In genomic region chr1:234726359-234726836, GRCh38 we compare ENCODE assay signal across 8 cellular contexts.
DNase-seq lines count a peak whose midpoint lies in the region; ATAC-seq and TF ChIP-seq lines count a peak whose summit lies in the region.

No MANE protein-coding gene starts in this region.

- no peaks in the 10 kb centered on the region for H3K9me3 ChIP-seq in trophoblast cell (ENCODE audit: insufficient read depth, low read depth, low read length)

- peak overlapping the region; percentile 98 for H3K14ac ChIP-seq in trophoblast cell (ENCODE audit: low read length)

- H3K27ac Mint-ChIP-seq in GM23338 = peak overlapping the region; percentile 45; the same call in 1 of the 2 replicates

- no peaks in the 10 kb centered on the region; the same call in 2 of the 3 replicates for H3K9me3 Mint-ChIP-seq in GM23338

- peak overlapping the region; percentile 76 for H2AFZ ChIP-seq in GM23338
- peak overlapping the region; percentile 46 for H2AFZ ChIP-seq in trophoblast cell (ENCODE audit: insufficient read depth, low read length, poor library complexity)

- no peak overlapping the region for H3K9ac ChIP-seq in trophoblast cell (ENCODE audit: low read length)

- no peaks in the 10 kb centered on the region for H3K36me3 Mint-ChIP-seq in GM23338 (ENCODE audit: low read depth)

- H3K18ac ChIP-seq in trophoblast cell (ENCODE audit: low read length) = peak overlapping the region; percentile 96

- peak overlapping the region; percentile 71 for H2BK5ac ChIP-seq in trophoblast cell (ENCODE audit: low read depth, low read length, poor library complexity)

- peak overlapping the region; percentile 99 for H2BK120ac ChIP-seq in trophoblast cell (ENCODE audit: insufficient read depth, low read length, poor library complexity)

- H4K12ac ChIP-seq in trophoblast cell (ENCODE audit: low read depth, low read length) = peak overlapping the region; percentile 52

- no peak overlapping the region; the same call in 2 of the 3 replicates for H3K4me3 Mint-ChIP-seq in GM23338

- H3K23ac ChIP-seq in trophoblast cell (ENCODE audit: low read length) = no peak overlapping the region

- peak overlapping the region; percentile 95 for H2BK12ac ChIP-seq in trophoblast cell (ENCODE audit: low read length)

- H3K4ac ChIP-seq in trophoblast cell (ENCODE audit: low read depth, low read length) = peak overlapping the region; percentile 78

- no CpG with 5 or more reads among the region's 12 CpGs for WGBS in trophoblast cell (ENCODE audit: extremely low coverage, insufficient coverage, insufficient read length)

- H3K36me3 ChIP-seq in GM23338 (ENCODE audit: insufficient read depth) (no peaks in the 10 kb centered on the region), trophoblast cell (ENCODE audit: control insufficient read depth in 1 of 2, insufficient read depth in 2 of 2, low read length in 2 of 2) (no peaks in the 10 kb centered on the region)

- H3K4me2 ChIP-seq in GM23338 (peak overlapping the region; percentile 59), trophoblast cell (ENCODE audit: low read length) (no peak overlapping the region)

- H3K27me3 ChIP-seq in GM23338 (ENCODE audit: insufficient read depth) (no peaks in the 10 kb centered on the region), dorsolateral prefrontal cortex (no peaks in the 10 kb centered on the region), trophoblast cell (ENCODE audit: insufficient read depth, low read length) (no peaks in the 10 kb centered on the region)

- TF ChIP-seq CTCF in GM23338 (conservative IDR thresholded peaks at IDR 0.05; ENCODE audit: low read depth in 2 of 2) = no peak
- TF ChIP-seq CTCF in dorsolateral prefrontal cortex (IDR thresholded peaks at IDR 0.05 in 54 of 56, conservative IDR thresholded peaks at IDR 0.05 in 2 of 56; ENCODE audit: low read depth in 1 of 56, partially characterized antibody in 56 of 56) = no peak

- peaks cover 56% of the 10 kb centered on the region for H3K4me1 Mint-ChIP-seq in GM23338

- H3K79me2 ChIP-seq in GM23338 (replicated peaks; ENCODE audit: insufficient read depth) = no peaks in the 10 kb centered on the region
- peaks cover 16% of the 10 kb centered on the region for H3K79me2 ChIP-seq in trophoblast cell (ENCODE audit: control insufficient read depth, insufficient read depth, low read length, poor library complexity)

- intact Hi-C loops in dorsolateral prefrontal cortex (cut with DNase I) = loop anchor here (5.0 kb wide), 3 partner anchors 111 to 346 kb away; no protein-coding TSS in a partner anchor

- 0 out of 2 replicates have a peak, but pooled peaks cover 4% of the 10 kb centered on the region for H3F3A ChIP-seq in GM23338 (replicated peaks; ENCODE audit: low read depth)

- peak overlapping the region; percentile 95 for H4K91ac ChIP-seq in trophoblast cell (ENCODE audit: low read depth, low read length)

- DNase-seq in GM23338 (ENCODE audit: low spot score) = peak; percentile 36
- DNase-seq in NCI-H526 (lab: John Stamatoyannopoulos, UW) = peak; percentile 40 to 59
- DNase-seq in dorsolateral prefrontal cortex = no peak
- DNase-seq in trophoblast cell = no peak
- no peak for DNase-seq in SW480 (ENCODE audit: low spot score)
- DNase-seq in iPS-NIHi7 (ENCODE audit: extremely low spot score) = no peak

- peak; percentile 10 for ATAC-seq in GM23338
- no peak for ATAC-seq in HG03108 (IDR thresholded peaks at IDR 0.05; ENCODE audit: unreplicated experiment)
- ATAC-seq in GM18502 (IDR thresholded peaks at IDR 0.05; ENCODE audit: poor library complexity, unreplicated experiment) = no peak

- H4K8ac ChIP-seq in trophoblast cell (ENCODE audit: low read depth, low read length) = peak overlapping the region; percentile 76

- H3K9me2 ChIP-seq in GM23338 (ENCODE audit: insufficient read depth) = no peaks in the 10 kb centered on the region; the same call in 1 of the 2 replicates

- H4K20me1 ChIP-seq in GM23338 (replicated peaks; ENCODE audit: insufficient read depth) = no peaks in the 10 kb centered on the region

- H3K27me3 Mint-ChIP-seq in GM23338 (ENCODE audit: insufficient read depth, low read depth, poor library complexity) = peaks cover 15% of the 10 kb centered on the region

- H2AK5ac ChIP-seq in trophoblast cell (ENCODE audit: low read length) = peak overlapping the region; percentile 93

- no peak overlapping the region for H3K4me3 ChIP-seq in GM23338
- H3K4me3 ChIP-seq in dorsolateral prefrontal cortex = no peak overlapping the region
- no peak overlapping the region for H3K4me3 ChIP-seq in trophoblast cell (ENCODE audit: low read depth, low read length)

- H3K27ac ChIP-seq in GM23338 (ENCODE audit: low read depth) (no peak overlapping the region), dorsolateral prefrontal cortex (peak overlapping the region; percentile 83 to 100 (median 99)), trophoblast cell (ENCODE audit: low read depth, low read length) (peak overlapping the region; percentile 91)

- peaks cover 61% of the 10 kb centered on the region for H3K79me1 ChIP-seq in trophoblast cell (ENCODE audit: low read length)

- H3K4me1 ChIP-seq in GM23338 (ENCODE audit: insufficient read depth) = peaks cover 42% of the 10 kb centered on the region
- peaks cover 59 to 68% of the 10 kb centered on the region in 2 experiments for H3K4me1 ChIP-seq in trophoblast cell (ENCODE audit: control insufficient read depth in 1 of 2, insufficient read depth in 2 of 2, low read length in 2 of 2)

TF ChIP-seq in GM23338, 12 proteins besides CTCF, POLR2A, EP300 and RAD21:
- TF ChIP-seq STAT1 (IDR thresholded peaks at IDR 0.05; ENCODE audit: unreplicated experiment) = no peak
- no peak for TF ChIP-seq EZH2 (IDR thresholded peaks at IDR 0.05; ENCODE audit: low read depth, unreplicated experiment)
- TF ChIP-seq EZH2phosphoT487 (IDR thresholded peaks at IDR 0.05; ENCODE audit: unreplicated experiment) = no peak
- no peak for TF ChIP-seq POLR2AphosphoS5 (IDR thresholded peaks at IDR 0.05; ENCODE audit: low read depth)

Comparison
In these comparisons a context has a peak if more than half of its experiments do, and no peak if none do; other contexts are left out.
1. DNase-seq: peak in GM23338 (single experiment) and NCI-H526 (2 of 2); none in dorsolateral prefrontal cortex (0 of 10), trophoblast cell (0 of 2), SW480 (single experiment) and iPS-NIHi7 (single experiment).